8 cellular contexts compared by ENCODE assay signal in genomic region chr16:57091990-57092785, GRCh38. TPM values are rescaled to one million over a fixed set of nuclear protein-coding genes. Genes with fewer than 3 reads are reported as not detected.
A peak's percentile ranks its signal among the peaks of the same experiment; 100 is the strongest.
DNase-seq lines count a peak whose midpoint lies in the region; ATAC-seq and TF ChIP-seq lines count a peak whose summit lies in the region.

Gene CPNE2 (plus strand): TSS chr16:57092583. CDS start chr16:57110743, 18,160 bp downstream.

- ATAC-seq in GM21447 (IDR thresholded peaks at IDR 0.05; ENCODE audit: unreplicated experiment) = no peak

- H3K27ac ChIP-seq in A673 (ENCODE audit: low read depth, low read length, poor library complexity, severe bottlenecking) (peak within 1 kb of the TSS; percentile 72), cingulate gyrus (ENCODE audit: low read depth, low read length) (peak within 1 kb of the TSS; percentile 94), skin epidermis (peak within 1 kb of the TSS; percentile 48 to 90 (median 81))

- no peaks in the 10 kb centered on the region for H3K36me3 ChIP-seq in A673 (ENCODE audit: insufficient read depth, low read length, poor library complexity, severe bottlenecking)

- DNase-seq in A673 (ENCODE audit: low spot score) (peak; percentile 84), GM10266 (ENCODE audit: extremely low spot score) (peak; percentile 86), HS-27A (ENCODE audit: low read depth) (peak; percentile 20), SW480 (ENCODE audit: low spot score) (peak; percentile 27), kidney glomerular epithelial cell (lab: John Stamatoyannopoulos, UW) (peak; percentile 13)

- BruUV-seq in A673 (replicated peaks; lab: Mats Ljungman, UMichigan) = no TSS peak

- TF ChIP-seq CTCF in A673 (conservative IDR thresholded peaks at IDR 0.05; ENCODE audit: low read depth, low read length) = no peak
- peak; percentile 23 for TF ChIP-seq CTCF in GM10266 (IDR thresholded peaks at IDR 0.05; ENCODE audit: control insufficient read depth, insufficient read depth, low read depth, missing control alignments)

- no peaks in the 10 kb centered on the region for H3K27me3 ChIP-seq in A673 (replicated peaks; ENCODE audit: insufficient read depth, low read depth, low read length, poor library complexity)

- intact Hi-C loops in A673 (cut with micrococcal nuclease; ENCODE audit: unreplicated experiment) = no loop called here

- CTCF ChIA-PET in A673 (lab: Charles Lee) = interaction anchor here (0.6 to 2.1 kb wide), 9 partner anchors 8 to 208 kb away, joined by 3 to 9 read pairs (median 3); no protein-coding TSS in a partner anchor

- no peaks in the 10 kb centered on the region for H3K9me3 ChIP-seq in A673 (ENCODE audit: low read depth, low read length, poor library complexity, severe bottlenecking)

- H3K4me3 ChIP-seq in A673 (ENCODE audit: low read depth, low read length, poor library complexity, severe bottlenecking) = peak within 1 kb of the TSS; percentile 80
- peak within 1 kb of the TSS; percentile 45 to 83 (median 70) for H3K4me3 ChIP-seq in skin epidermis

- H3K4me1 ChIP-seq in A673 (ENCODE audit: insufficient read depth, low read length, poor library complexity, severe bottlenecking) = peaks cover 15% of the 10 kb centered on the region

- POLR2A ChIA-PET in A673 (lab: Charles Lee; ENCODE audit: low non-redundant PET) = interaction anchor here (0.5 to 0.6 kb wide), 2 partner anchors 94 to 158 kb away, joined by 8 to 27 read pairs; partner anchors contain the start of genes PSME3IP1 and RSPRY1

RNA-seq across cellular contexts. Expression of gene CPNE2, which starts in this region (rescaled TPM):
- total RNA-seq in A673 (2021) = 38.1 and 43.6 TPM in 2 replicates

Comparison
In these comparisons a context has a peak if more than half of its experiments do, and no peak if none do; other contexts are left out.
1. DNase-seq: peak in every context shown above with its lines; median percentile 86 in GM10266; 84 in A673; 27 in SW480; 20 in HS-27A; 13 in kidney glomerular epithelial cell.